In the genomic region with DNA sequence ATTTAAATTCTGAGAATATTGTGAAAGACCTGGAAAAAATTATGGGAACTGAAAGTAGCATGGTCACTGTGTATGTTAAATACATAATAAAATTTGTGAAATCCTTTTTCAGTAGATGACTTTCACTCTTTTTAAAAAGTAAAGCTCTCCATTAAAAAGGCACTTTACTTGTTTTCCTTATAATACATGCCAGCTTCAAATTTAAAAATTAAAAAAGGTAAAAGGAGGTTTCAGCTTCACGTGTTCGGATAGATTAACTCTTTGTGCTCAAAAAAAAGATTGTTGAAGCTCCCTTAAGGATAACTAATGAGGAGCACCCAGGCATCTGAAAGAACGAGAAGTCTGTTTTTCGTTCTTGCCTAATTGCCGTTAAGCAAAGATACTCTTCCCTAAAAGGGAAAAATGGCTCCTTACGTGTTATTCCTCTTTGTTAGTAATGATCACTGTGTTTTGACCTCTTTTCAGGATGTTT, we compare ENCODE assay signal across 10 cellular contexts.
DNase-seq lines count a peak whose midpoint lies in the region; ATAC-seq, FAIRE-seq and TF ChIP-seq lines count a peak whose summit lies in the region.
"Had no signal": no experiment of that assay in that cellular context is flagged by ENCODE, and none has a peak within 500 bp of the region (broad histone marks: within the 10 kb centered on the region; RNA-seq: fewer than 3 reads in every experiment).

No MANE protein-coding gene starts in this region.

- dilution Hi-C loops in endothelial cell of umbilical vein (cut with MboI; ENCODE audit: extremely low pct_ligation_motif_present, low sequenced_read_pairs) = no loop called here

- DNase-seq in DMS53 (lab: John Stamatoyannopoulos, UW) (peak; percentile 60), endothelial cell of umbilical vein (ENCODE audit: low read depth, low spot score) (no peak), sciatic nerve (ENCODE audit: low spot score) (no peak), body of pancreas (no peak), foreskin fibroblast (no peak), GM19240 (ENCODE audit: insufficient read length, low spot score) (no peak)
- DNase-seq: anterior cingulate cortex, EL had no signal

- no peak for TF ChIP-seq POLR2A in endothelial cell of umbilical vein (IDR thresholded peaks at IDR 0.05; ENCODE audit: low read depth, low read length)
- no peak for TF ChIP-seq POLR2A in body of pancreas (IDR thresholded peaks at IDR 0.05)

- no TSS peak for BruUV-seq in endothelial cell of umbilical vein (replicated peaks; lab: Mats Ljungman, UMichigan)

- H2AFZ ChIP-seq in OCI-LY1 (ENCODE audit: low read length) (peak overlapping the region; percentile 92), endothelial cell of umbilical vein (ENCODE audit: low read depth, low read length) (no peak overlapping the region)

- H3K9me3 ChIP-seq in OCI-LY1 (ENCODE audit: low read length) (no peaks in the 10 kb centered on the region), endothelial cell of umbilical vein (replicated peaks; ENCODE audit: control insufficient read depth, insufficient read depth, low read length) (no peaks in the 10 kb centered on the region), body of pancreas (no peaks in the 10 kb centered on the region)

- peak overlapping the region; percentile 37 for H3K27ac ChIP-seq in OCI-LY1 (ENCODE audit: low read depth, low read length, poor library complexity, severe bottlenecking)
- H3K27ac ChIP-seq in endothelial cell of umbilical vein (ENCODE audit: insufficient read depth, low read depth, low read length) = no peak overlapping the region
- peak overlapping the region in 1 of 4 donors; percentile 71 for H3K27ac ChIP-seq in body of pancreas

- CTCF ChIA-PET in endothelial cell of umbilical vein (lab: Charles Lee) = interaction anchor here (1.1 kb wide), 2 partner anchors 9 to 47 kb away, joined by 3 to 4 read pairs; no protein-coding TSS in a partner anchor

- no peaks in the 10 kb centered on the region for H3K9me2 ChIP-seq in OCI-LY1 (ENCODE audit: low read depth, low read length)

- 68 to 80% methylated on average over 6 of the region's 6 CpGs for WGBS in body of pancreas, 2 donors

- H3K4me1 ChIP-seq in OCI-LY1 (ENCODE audit: insufficient read depth, low read length, severe bottlenecking) (peaks cover 20% of the 10 kb centered on the region), endothelial cell of umbilical vein (ENCODE audit: control insufficient read depth, extremely low read depth, insufficient read depth, low read length) (no peaks in the 10 kb centered on the region), body of pancreas (no peaks in the 10 kb centered on the region)

- no peak for FAIRE-seq in endothelial cell of umbilical vein (lab: Jason Lieb, UNC)

- H3K9ac ChIP-seq in OCI-LY1 (ENCODE audit: low read length) (peak overlapping the region; percentile 32), endothelial cell of umbilical vein (replicated peaks; ENCODE audit: extremely low read depth, insufficient read depth, low read length) (peak overlapping the region; percentile 47)

- H3K4me3 ChIP-seq in OCI-LY1 (ENCODE audit: low read depth, low read length, poor library complexity, severe bottlenecking) (peak overlapping the region; percentile 33), endothelial cell of umbilical vein (replicated peaks in 1 of 3; ENCODE audit: insufficient read depth in 1 of 3, low read depth in 1 of 3, low read length in 3 of 3) (no peak overlapping the region), body of pancreas (no peak overlapping the region), foreskin fibroblast (ENCODE audit: low read depth in 1 of 2, low read length in 2 of 2) (no peak overlapping the region)

- H3K4me2 ChIP-seq in OCI-LY1 (ENCODE audit: low read length) (peak overlapping the region; percentile 62), endothelial cell of umbilical vein (ENCODE audit: insufficient read depth, low read length) (peak overlapping the region; percentile 24)

- H4K20me1 ChIP-seq in OCI-LY1 (ENCODE audit: insufficient read depth, low read length) = no peaks in the 10 kb centered on the region
- H4K20me1 ChIP-seq in endothelial cell of umbilical vein (replicated peaks; ENCODE audit: control insufficient read depth, extremely low read depth, insufficient read depth, low read length) = no peaks in the 10 kb centered on the region

- POLR2A ChIA-PET in endothelial cell of umbilical vein (lab: Charles Lee) = no interaction called here

- H3K27me3 ChIP-seq in OCI-LY1 (ENCODE audit: insufficient read depth, low read length) (no peaks in the 10 kb centered on the region), endothelial cell of umbilical vein (ENCODE audit: control insufficient read depth in 2 of 2, insufficient read depth in 2 of 2, low read length in 2 of 2) (no peaks in the 10 kb centered on the region), body of pancreas (no peaks in the 10 kb centered on the region)

- H3K36me3 ChIP-seq in OCI-LY1 (ENCODE audit: insufficient read depth, low read length) (no peaks in the 10 kb centered on the region), endothelial cell of umbilical vein (ENCODE audit: control insufficient read depth in 2 of 2, extremely low read depth in 1 of 2, insufficient read depth in 2 of 2, low read length in 2 of 2) (no peaks in the 10 kb centered on the region), body of pancreas (replicated peaks in 1 of 2; ENCODE audit: insufficient read depth in 1 of 2, low read depth in 2 of 2) (no peaks in the 10 kb centered on the region)

- intact Hi-C loops in endothelial cell of umbilical vein (cut with micrococcal nuclease) = no loop called here
- intact Hi-C loops in sciatic nerve (cut with DNase I) = no loop called here
- intact Hi-C loops in body of pancreas (cut with DNase I) = no loop called here

- peak; percentile 45 for ATAC-seq in sciatic nerve
- no peak for ATAC-seq in GM18861 (IDR thresholded peaks at IDR 0.05; ENCODE audit: unreplicated experiment)
- no peak for ATAC-seq in body of pancreas

- H3K79me2 ChIP-seq in OCI-LY1 (ENCODE audit: insufficient read depth, low read length) = no peaks in the 10 kb centered on the region
- no peaks in the 10 kb centered on the region for H3K79me2 ChIP-seq in endothelial cell of umbilical vein (ENCODE audit: control insufficient read depth, insufficient read depth, low read length)

- no peak for TF ChIP-seq CTCF in OCI-LY1 (IDR thresholded peaks at IDR 0.05; ENCODE audit: low read length)
- no peak for TF ChIP-seq CTCF in endothelial cell of umbilical vein (IDR thresholded peaks at IDR 0.05; ENCODE audit: extremely low read depth in 1 of 2, insufficient read depth in 1 of 2, low read depth in 1 of 2, low read length in 2 of 2)
- TF ChIP-seq CTCF in body of pancreas (IDR thresholded peaks at IDR 0.05) = no peak
- no peak for TF ChIP-seq CTCF in foreskin fibroblast (IDR thresholded peaks at IDR 0.05; ENCODE audit: low read depth, low read length)

- peaks cover 5% of the 10 kb centered on the region; the same call in 1 of the 2 replicates for H3F3A ChIP-seq in OCI-LY1 (ENCODE audit: insufficient read depth, low read length)

- H3K9me1 ChIP-seq in endothelial cell of umbilical vein (replicated peaks; ENCODE audit: control insufficient read depth, extremely low read depth, insufficient read depth, low read length) = no peaks in the 10 kb centered on the region

TF ChIP-seq in endothelial cell of umbilical vein, 7 proteins besides CTCF, POLR2A, EP300 and RAD21:
- TF ChIP-seq JUN (IDR thresholded peaks at IDR 0.05; ENCODE audit: borderline replicate concordance, insufficient read depth, insufficient read length, low read depth) = no peak
- TF ChIP-seq POLR2AphosphoS5 (IDR thresholded peaks at IDR 0.05; ENCODE audit: insufficient read depth, low read depth, low read length) = no peak
- TF ChIP-seq EZH2 (IDR thresholded peaks at IDR 0.05; ENCODE audit: borderline replicate concordance, low read depth, low read length, severe bottlenecking) = no peak
- TF ChIP-seq MYC (IDR thresholded peaks at IDR 0.05; ENCODE audit: low read depth, low read length) = no peak
- no peak for TF ChIP-seq FOS (IDR thresholded peaks at IDR 0.05; ENCODE audit: borderline replicate concordance, insufficient read depth, low read length)
- TF ChIP-seq, protein P1, sequence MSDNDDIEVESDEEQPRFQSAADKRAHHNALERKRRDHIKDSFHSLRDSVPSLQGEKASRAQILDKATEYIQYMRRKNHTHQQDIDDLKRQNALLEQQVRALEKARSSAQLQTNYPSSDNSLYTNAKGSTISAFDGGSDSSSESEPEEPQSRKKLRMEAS (IDR thresholded peaks at IDR 0.05; ENCODE audit: insufficient read depth, insufficient read length) = no peak
- no peak for TF ChIP-seq GATA2 (IDR thresholded peaks at IDR 0.05; ENCODE audit: insufficient read depth, insufficient read length, low read depth, low read length)
TF ChIP-seq in endothelial cell of umbilical vein: peak in this region for 0.
